ENCODE assay signal across 1 cellular context in genomic region chrX:129525162-129525561, GRCh38.
TF ChIP-seq lines count a peak whose summit lies in the region.

No MANE protein-coding gene starts in this region.

TF ChIP-seq in HepG2, 621 proteins besides CTCF, POLR2A, EP300 and RAD21 (continued from another document and continues in another):
- TF ChIP-seq KIAA2018 (CRISPR knock-in tag; IDR thresholded peaks at IDR 0.05; ENCODE audit: borderline replicate concordance) (no peak), ZNF235 (CRISPR knock-in tag; IDR thresholded peaks at IDR 0.05; ENCODE audit: borderline replicate concordance) (no peak), RAD51 (IDR thresholded peaks at IDR 0.05; ENCODE audit: borderline replicate concordance) (no peak), ZNF335 (CRISPR knock-in tag; IDR thresholded peaks at IDR 0.05) (no peak), ZFY (CRISPR knock-in tag; IDR thresholded peaks at IDR 0.05) (no peak), NFATC3 (CRISPR knock-in tag; IDR thresholded peaks at IDR 0.05) (no peak), NKX3-1 (CRISPR knock-in tag; IDR thresholded peaks at IDR 0.05) (no peak; the same call in 1 of the 2 replicates), RBFOX2 (IDR thresholded peaks at IDR 0.05; ENCODE audit: low read depth, low read length) (no peak), PREB (CRISPR knock-in tag; IDR thresholded peaks at IDR 0.05) (no peak), ARNT (IDR thresholded peaks at IDR 0.05) (no peak), ZNF337 (CRISPR knock-in tag; IDR thresholded peaks at IDR 0.05; ENCODE audit: borderline replicate concordance, low read depth) (no peak), ZFP90 (CRISPR knock-in tag; IDR thresholded peaks at IDR 0.05; ENCODE audit: borderline replicate concordance) (no peak), SALL2 (CRISPR knock-in tag; IDR thresholded peaks at IDR 0.05) (no peak), TOPORS (CRISPR knock-in tag; IDR thresholded peaks at IDR 0.05) (no peak), ZNF44 (CRISPR knock-in tag; IDR thresholded peaks at IDR 0.05) (no peak), ZNF850 (CRISPR knock-in tag; conservative IDR thresholded peaks at IDR 0.05) (no peak), MLLT10 (CRISPR knock-in tag; IDR thresholded peaks at IDR 0.05) (no peak), ZNF430 (CRISPR knock-in tag; IDR thresholded peaks at IDR 0.05) (peak; percentile 41; the same call in 1 of the 2 replicates), POLR2G (IDR thresholded peaks at IDR 0.05; ENCODE audit: low read depth, low read length) (no peak), ARID5B (CRISPR knock-in tag; IDR thresholded peaks at IDR 0.05) (peak; percentile 95), SMARCC2 (IDR thresholded peaks at IDR 0.05) (0 out of 2 replicates have a peak, but pooled peaks have one; percentile 45), ZNF446 (CRISPR knock-in tag; IDR thresholded peaks at IDR 0.05) (no peak), ZNF383 (CRISPR knock-in tag; IDR thresholded peaks at IDR 0.05; ENCODE audit: borderline replicate concordance) (no peak), HMGXB4 (CRISPR knock-in tag; IDR thresholded peaks at IDR 0.05; ENCODE audit: borderline replicate concordance in 1 of 2, low read depth in 1 of 2) (peak in 1 of 2 experiments; percentile 23; a peak in 1 of 4 replicates), ZNF749 (CRISPR knock-in tag; IDR thresholded peaks at IDR 0.05; ENCODE audit: borderline replicate concordance) (no peak), ZMYM4 (CRISPR knock-in tag; IDR thresholded peaks at IDR 0.05) (0 out of 2 replicates have a peak, but pooled peaks have one; percentile 35), FOXA3 (CRISPR knock-in tag; IDR thresholded peaks at IDR 0.05) (peak; percentile 99), ZXDC (CRISPR knock-in tag; IDR thresholded peaks at IDR 0.05) (no peak), ZNF615 (CRISPR knock-in tag; IDR thresholded peaks at IDR 0.05; ENCODE audit: borderline replicate concordance) (no peak), FOXK2 (IDR thresholded peaks at IDR 0.05) (peak; percentile 88), ZNF264 (CRISPR knock-in tag; IDR thresholded peaks at IDR 0.05) (no peak), E2F5 (CRISPR knock-in tag; conservative IDR thresholded peaks at IDR 0.05) (no peak), ZNF234 (CRISPR knock-in tag; conservative IDR thresholded peaks at IDR 0.05) (no peak), ZFP41 (CRISPR knock-in tag; IDR thresholded peaks at IDR 0.05; ENCODE audit: borderline replicate concordance) (no peak), IRX3 (CRISPR knock-in tag; IDR thresholded peaks at IDR 0.05; ENCODE audit: borderline replicate concordance, low read depth) (no peak), FOXO1 (CRISPR knock-in tag; IDR thresholded peaks at IDR 0.05) (peak; percentile 93), ZNF788 (CRISPR knock-in tag; IDR thresholded peaks at IDR 0.05; ENCODE audit: borderline replicate concordance) (peak; percentile 42; the same call in 1 of the 2 replicates), IKZF4 (CRISPR knock-in tag; IDR thresholded peaks at IDR 0.05; ENCODE audit: borderline replicate concordance, low read depth, not compliant biosample characterization) (no peak), MAX (IDR thresholded peaks at IDR 0.05) (peak; percentile 80; the same call in 1 of the 2 replicates), NRL (CRISPR knock-in tag; IDR thresholded peaks at IDR 0.05; ENCODE audit: borderline replicate concordance) (no peak), SOX5 (CRISPR knock-in tag; IDR thresholded peaks at IDR 0.05; ENCODE audit: borderline replicate concordance) (peak; percentile 81)
